1 cellular context compared by ENCODE assay signal in the genomic region with DNA sequence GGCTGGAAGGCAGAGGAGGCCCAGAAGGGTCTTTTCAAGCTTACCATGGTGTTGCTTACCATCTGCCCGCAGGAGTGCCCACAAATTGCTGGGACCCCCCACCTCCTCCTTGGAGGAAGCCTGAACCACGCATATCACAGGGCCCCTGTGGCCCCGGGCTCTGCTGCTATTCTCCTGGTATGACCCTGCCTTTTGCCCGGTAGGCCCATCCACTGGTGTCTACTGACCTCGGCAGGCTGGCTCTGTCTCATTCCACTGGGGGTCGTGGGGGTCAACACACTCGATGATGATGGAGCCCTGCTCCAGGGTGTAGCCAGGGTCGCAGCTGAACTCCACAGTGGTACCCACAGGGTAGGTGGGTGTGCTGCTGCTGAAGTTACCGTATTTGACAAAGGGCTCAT.
A peak's percentile ranks its signal among the peaks of the same experiment; 100 is the strongest.
TF ChIP-seq lines count a peak whose summit lies in the region.

No MANE protein-coding gene starts in this region.

TF ChIP-seq in HepG2, 621 proteins besides CTCF, POLR2A, EP300 and RAD21:
- TF ChIP-seq ZMYM3 (CRISPR knock-in tag; IDR thresholded peaks at IDR 0.05) = no peak
- TF ChIP-seq AGO2 (optimal IDR thresholded peaks at IDR 0.05; ENCODE audit: low read depth, low read length) = peak; percentile 62
